11 cellular contexts compared by ENCODE assay signal in genomic region chr16:19130385-19130784, GRCh38. TPM values are rescaled to one million over a fixed set of nuclear protein-coding genes. Genes with fewer than 3 reads are reported as not detected.
A peak's percentile ranks its signal among the peaks of the same experiment; 100 is the strongest.
DNase-seq lines count a peak whose midpoint lies in the region; ATAC-seq, FAIRE-seq and TF ChIP-seq lines count a peak whose summit lies in the region.
"Had no signal": no experiment of that assay in that cellular context is flagged by ENCODE, and none has a peak within 500 bp of the region (broad histone marks: within the 10 kb centered on the region; RNA-seq: fewer than 3 reads in every experiment).

No MANE protein-coding gene starts in this region.

- H3K4me1 Mint-ChIP-seq in activated T-helper 17 cell treated with anti-CD3 and anti-CD28 coated beads, Interleukin-2, amount 50 U/mL, for 72 hours: peaks cover 20% of the 10 kb centered on the region
- H3K4me1 Mint-ChIP-seq in stimulated activated memory B cell treated with anti-CD40 and anti-IgM and Interleukin-4, amounts not matched to agents 10 μg/mL and 1 μg/mL and 100 μg/mL, for 72 hours: peaks cover 64% of the 10 kb centered on the region
- H3K4me1 Mint-ChIP-seq in CD4-positive, alpha-beta memory T cell: peaks cover 6 to 13% (median 10%) of the 10 kb centered on the region in 4 donors

- CTCF ChIA-PET in CD4-positive, alpha-beta memory T cell (lab: Charles Lee; ENCODE audit: partially characterized antibody): no interaction called here

- H3K9me3 ChIP-seq in Loucy (ENCODE audit: insufficient read depth, low read depth, low read length) (0 out of 2 replicates have a peak, but pooled peaks cover 3% of the 10 kb centered on the region), kidney (ENCODE audit: control insufficient read depth in 1 of 2, low read length in 2 of 2) (no peaks in the 10 kb centered on the region)
- no peaks in the 10 kb centered on the region for H3K9me3 ChIP-seq in CD4-positive, alpha-beta memory T cell (ENCODE audit: control insufficient read depth in 1 of 2, low read length in 2 of 2)

- no peaks in the 10 kb centered on the region for H3K27me3 ChIP-seq in Loucy (ENCODE audit: insufficient read depth, low read length, poor library complexity, severe bottlenecking)
- no peaks in the 10 kb centered on the region for H3K27me3 ChIP-seq in CD4-positive, alpha-beta memory T cell (ENCODE audit: insufficient read depth, low read length)

- peaks cover 3% of the 10 kb centered on the region for H3K27me3 Mint-ChIP-seq in activated T-helper 17 cell treated with anti-CD3 and anti-CD28 coated beads, Interleukin-2, amount 50 U/mL, for 72 hours
- H3K27me3 Mint-ChIP-seq in stimulated activated memory B cell treated with anti-CD40 and anti-IgM and Interleukin-4, amounts not matched to agents 10 μg/mL and 1 μg/mL and 100 μg/mL, for 72 hours: no peaks in the 10 kb centered on the region
- H3K27me3 Mint-ChIP-seq in CD4-positive, alpha-beta memory T cell: peaks cover 0 to 2% of the 10 kb centered on the region in 2 donors

- POLR2A ChIA-PET in CD4-positive, alpha-beta memory T cell (lab: Charles Lee; ENCODE audit: partially characterized antibody): no interaction called here

- H3K4me1 ChIP-seq in Loucy (ENCODE audit: insufficient read depth, low read length, poor library complexity, severe bottlenecking): peaks cover 13% of the 10 kb centered on the region
- peaks cover 0 to 15% of the 10 kb centered on the region in 2 donors for H3K4me1 ChIP-seq in kidney (ENCODE audit: control insufficient read depth in 1 of 2, insufficient read depth in 1 of 2, low read depth in 1 of 2, low read length in 2 of 2)
- H3K4me1 ChIP-seq in CD4-positive, alpha-beta memory T cell (ENCODE audit: insufficient read depth, low read length): peaks cover 4% of the 10 kb centered on the region

- FAIRE-seq in kidney (lab: Jason Lieb, UNC): no peak
- FAIRE-seq: G401.6 had no signal

- H3K9me2 ChIP-seq in Loucy (replicated peaks; ENCODE audit: low read depth, low read length): no peaks in the 10 kb centered on the region

- DNase-seq in kidney (no peak), NCI-H1417 (lab: John Stamatoyannopoulos, UW) (no peak), SKM-1 (lab: John Stamatoyannopoulos, UW; ENCODE audit: unreplicated experiment) (no peak), kidney tubule cell (ENCODE audit: low spot score) (no peak)
- DNase-seq in CD4-positive, alpha-beta memory T cell: no peak
- DNase-seq: NCI-H526; stimulated activated naive CD4-positive, alpha-beta T cell treated with Interleukin-2 at 50 U/mL for 16 hours had no signal

- no peak overlapping the region for H2AFZ ChIP-seq in Loucy (ENCODE audit: low read length)

- H3K36me3 ChIP-seq in Loucy (ENCODE audit: insufficient read depth, low read length) (no peaks in the 10 kb centered on the region), kidney (ENCODE audit: control insufficient read depth in 1 of 2, insufficient read depth in 2 of 2, low read length in 2 of 2) (no peaks in the 10 kb centered on the region)
- H3K36me3 ChIP-seq in CD4-positive, alpha-beta memory T cell (ENCODE audit: insufficient read depth, low read length): no peaks in the 10 kb centered on the region

- H3K4me3 ChIP-seq in Loucy (ENCODE audit: low read length, poor library complexity, severe bottlenecking): no peak overlapping the region
- H3K4me3 ChIP-seq in kidney (ENCODE audit: low read length in 2 of 2): no peak overlapping the region
- no peak overlapping the region for H3K4me3 ChIP-seq in CD4-positive, alpha-beta memory T cell (ENCODE audit: low read length in 2 of 2)

- H3K9ac ChIP-seq in Loucy (ENCODE audit: low read depth, low read length, poor library complexity, severe bottlenecking): no peak overlapping the region
- H3K9ac ChIP-seq in kidney (ENCODE audit: low read length in 2 of 2): no peak overlapping the region

- peak overlapping the region; percentile 42 for H3K4me2 ChIP-seq in Loucy (ENCODE audit: low read depth, low read length, poor library complexity, severe bottlenecking)

- H4K20me1 ChIP-seq in Loucy (ENCODE audit: insufficient read depth, low read length, poor library complexity, severe bottlenecking): no peaks in the 10 kb centered on the region

- no peak for ATAC-seq in activated T-helper 17 cell treated with anti-CD3 and anti-CD28 coated beads, Interleukin-2, amount 50 U/mL, for 72 hours (replicated peaks)
- no peak for ATAC-seq in stimulated activated memory B cell treated with anti-CD40 and anti-IgM and Interleukin-4, amounts not matched to agents 10 μg/mL and 1 μg/mL and 100 μg/mL, for 72 hours

- H3K9me3 Mint-ChIP-seq in activated T-helper 17 cell treated with anti-CD3 and anti-CD28 coated beads, Interleukin-2, amount 50 U/mL, for 72 hours: no peaks in the 10 kb centered on the region
- H3K9me3 Mint-ChIP-seq in stimulated activated memory B cell treated with anti-CD40 and anti-IgM and Interleukin-4, amounts not matched to agents 10 μg/mL and 1 μg/mL and 100 μg/mL, for 72 hours: no peaks in the 10 kb centered on the region
- peaks cover 0 to 5% (median 0%) of the 10 kb centered on the region in 8 donors for H3K9me3 Mint-ChIP-seq in CD4-positive, alpha-beta memory T cell

- no peaks in the 10 kb centered on the region for H3K36me3 Mint-ChIP-seq in activated T-helper 17 cell treated with anti-CD3 and anti-CD28 coated beads, Interleukin-2, amount 50 U/mL, for 72 hours (ENCODE audit: low read depth)
- no peaks in the 10 kb centered on the region for H3K36me3 Mint-ChIP-seq in stimulated activated memory B cell treated with anti-CD40 and anti-IgM and Interleukin-4, amounts not matched to agents 10 μg/mL and 1 μg/mL and 100 μg/mL, for 72 hours
- H3K36me3 Mint-ChIP-seq in CD4-positive, alpha-beta memory T cell: no peaks in the 10 kb centered on the region

- H3K4me3 Mint-ChIP-seq in activated T-helper 17 cell treated with anti-CD3 and anti-CD28 coated beads, Interleukin-2, amount 50 U/mL, for 72 hours: peak overlapping the region; percentile 51
- no peak overlapping the region for H3K4me3 Mint-ChIP-seq in stimulated activated memory B cell treated with anti-CD40 and anti-IgM and Interleukin-4, amounts not matched to agents 10 μg/mL and 1 μg/mL and 100 μg/mL, for 72 hours
- H3K4me3 Mint-ChIP-seq in CD4-positive, alpha-beta memory T cell: peak overlapping the region in 1 of 8 donors; percentile 2

- H3K79me2 ChIP-seq in Loucy (ENCODE audit: insufficient read depth, low read length): no peaks in the 10 kb centered on the region

- no peaks in the 10 kb centered on the region for H3F3A ChIP-seq in Loucy (ENCODE audit: low read depth)

- peak overlapping the region; percentile 53 for H3K27ac Mint-ChIP-seq in activated T-helper 17 cell treated with anti-CD3 and anti-CD28 coated beads, Interleukin-2, amount 50 U/mL, for 72 hours
- H3K27ac Mint-ChIP-seq in stimulated activated memory B cell treated with anti-CD40 and anti-IgM and Interleukin-4, amounts not matched to agents 10 μg/mL and 1 μg/mL and 100 μg/mL, for 72 hours: peak overlapping the region; percentile 53
- peak overlapping the region in 1 of 7 donors; percentile 18 for H3K27ac Mint-ChIP-seq in CD4-positive, alpha-beta memory T cell

- peak overlapping the region; percentile 68 to 90 for H3K27ac ChIP-seq in kidney (ENCODE audit: low read depth in 2 of 2, low read length in 2 of 2)
- H3K27ac ChIP-seq in CD4-positive, alpha-beta memory T cell (ENCODE audit: low read depth, low read length): no peak overlapping the region

- no peak for TF ChIP-seq CTCF in Loucy (conservative IDR thresholded peaks at IDR 0.05; ENCODE audit: low read length)
- no peak for TF ChIP-seq CTCF in kidney (IDR thresholded peaks at IDR 0.05; ENCODE audit: borderline replicate concordance, extremely low read depth, insufficient read depth)

- intact Hi-C loops in kidney (cut with DNase I): no loop called here
- intact Hi-C loops in CD4-positive, alpha-beta memory T cell (cut with micrococcal nuclease): no loop called here

RNA-seq across cellular contexts. Expression of gene ITPRIPL2, which starts 16.6 kb away (rescaled TPM):
- total RNA-seq in activated T-helper 17 cell treated with anti-CD3 and anti-CD28 coated beads, Interleukin-2, amount 50 U/mL, for 72 hours: 1 to 10 TPM; 5.8 to 6.9 TPM
- 48.1 TPM for total RNA-seq in kidney
- 6.7 TPM for polyA plus RNA-seq in kidney (ENCODE audit: insufficient read depth, low read depth, low replicate concordance)
- 1 to 10 TPM; 1.4 to 2.2 TPM for total RNA-seq in CD4-positive, alpha-beta memory T cell
- under 1 TPM; 0.34 to 0.47 TPM for polyA plus RNA-seq in CD4-positive, alpha-beta memory T cell

RNA-seq across cellular contexts. Expression of gene SYT17, which starts 37.7 kb away (rescaled TPM):
- total RNA-seq in activated T-helper 17 cell treated with anti-CD3 and anti-CD28 coated beads, Interleukin-2, amount 50 U/mL, for 72 hours: not detected
- total RNA-seq in kidney: 5.8 TPM
- polyA plus RNA-seq in kidney (ENCODE audit: insufficient read depth, low read depth, low replicate concordance): 8.8 TPM
- not detected for total RNA-seq in CD4-positive, alpha-beta memory T cell
- polyA plus RNA-seq in CD4-positive, alpha-beta memory T cell: not detected
